Comparison of ENCODE assay signal across 1 cellular context in the genomic region with DNA sequence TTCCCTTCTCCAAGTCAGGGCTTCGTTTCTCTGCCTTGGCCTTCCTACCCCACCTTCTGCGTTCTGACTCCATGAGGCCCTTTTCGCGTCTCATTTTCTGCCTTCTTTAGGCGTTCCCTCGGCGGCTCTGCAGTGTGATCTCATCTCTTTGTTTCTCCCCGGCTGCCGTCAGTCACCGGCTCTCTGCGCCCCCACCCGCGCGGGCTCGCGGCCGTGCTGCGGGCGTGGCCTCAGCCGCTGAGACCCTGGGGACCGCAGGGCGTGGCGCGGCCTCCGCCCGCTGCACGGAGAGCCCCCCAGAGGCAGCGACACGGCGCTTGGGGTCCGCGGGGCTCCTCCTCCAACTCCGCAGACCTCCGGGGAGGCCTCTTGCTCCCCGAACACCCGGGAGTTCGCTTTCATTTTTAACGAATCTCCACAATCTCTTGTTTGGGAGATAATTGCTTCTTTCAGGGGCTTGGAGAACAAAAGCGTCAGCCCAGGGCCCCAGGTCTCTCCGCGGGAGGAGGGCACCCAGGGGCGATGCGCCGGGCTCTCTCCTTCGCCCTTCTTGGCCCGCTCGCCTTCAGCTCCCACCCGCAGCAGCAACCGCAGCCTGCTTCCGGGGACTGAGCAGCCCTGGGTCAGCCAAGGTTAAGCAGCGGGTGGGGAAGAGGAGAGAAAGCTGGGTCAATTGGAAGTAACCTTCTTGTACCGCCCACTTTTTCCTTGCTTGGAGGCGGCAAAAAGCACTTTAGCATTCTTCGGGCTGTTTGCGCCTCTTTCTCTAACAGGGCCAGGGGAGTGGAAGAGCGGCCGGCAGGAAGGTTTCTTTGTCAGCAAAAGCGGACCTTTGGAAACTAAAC.
TF ChIP-seq lines count a peak whose summit lies in the region.

No MANE protein-coding gene starts in this region.

TF ChIP-seq in HEK293, 187 proteins besides CTCF, POLR2A, EP300 and RAD21 (continued from another document):
- TF ChIP-seq ZNF830 (tag by site-specific recombination; IDR thresholded peaks at IDR 0.05; ENCODE audit: low read depth): no peak
- 0 out of 2 replicates have a peak, but pooled peaks have one; percentile 55 for TF ChIP-seq PRDM1 (tag by site-specific recombination; IDR thresholded peaks at IDR 0.05)
- peak; percentile 68 for TF ChIP-seq KLF1 (tag by site-specific recombination; IDR thresholded peaks at IDR 0.05)
- peak; percentile 62 for TF ChIP-seq ZBTB26 (tag by site-specific recombination; optimal IDR thresholded peaks at IDR 0.05)
- peak; percentile 79; the same call in 1 of the 2 replicates for TF ChIP-seq ZNF335 (tag by site-specific recombination; conservative IDR thresholded peaks at IDR 0.05)
- peak; percentile 62; the same call in 1 of the 2 replicates for TF ChIP-seq ZNF629 (tag by site-specific recombination; IDR thresholded peaks at IDR 0.05)
- peak; percentile 61 for TF ChIP-seq KLF8 (tag by site-specific recombination; IDR thresholded peaks at IDR 0.05)
- TF ChIP-seq, protein P1, sequence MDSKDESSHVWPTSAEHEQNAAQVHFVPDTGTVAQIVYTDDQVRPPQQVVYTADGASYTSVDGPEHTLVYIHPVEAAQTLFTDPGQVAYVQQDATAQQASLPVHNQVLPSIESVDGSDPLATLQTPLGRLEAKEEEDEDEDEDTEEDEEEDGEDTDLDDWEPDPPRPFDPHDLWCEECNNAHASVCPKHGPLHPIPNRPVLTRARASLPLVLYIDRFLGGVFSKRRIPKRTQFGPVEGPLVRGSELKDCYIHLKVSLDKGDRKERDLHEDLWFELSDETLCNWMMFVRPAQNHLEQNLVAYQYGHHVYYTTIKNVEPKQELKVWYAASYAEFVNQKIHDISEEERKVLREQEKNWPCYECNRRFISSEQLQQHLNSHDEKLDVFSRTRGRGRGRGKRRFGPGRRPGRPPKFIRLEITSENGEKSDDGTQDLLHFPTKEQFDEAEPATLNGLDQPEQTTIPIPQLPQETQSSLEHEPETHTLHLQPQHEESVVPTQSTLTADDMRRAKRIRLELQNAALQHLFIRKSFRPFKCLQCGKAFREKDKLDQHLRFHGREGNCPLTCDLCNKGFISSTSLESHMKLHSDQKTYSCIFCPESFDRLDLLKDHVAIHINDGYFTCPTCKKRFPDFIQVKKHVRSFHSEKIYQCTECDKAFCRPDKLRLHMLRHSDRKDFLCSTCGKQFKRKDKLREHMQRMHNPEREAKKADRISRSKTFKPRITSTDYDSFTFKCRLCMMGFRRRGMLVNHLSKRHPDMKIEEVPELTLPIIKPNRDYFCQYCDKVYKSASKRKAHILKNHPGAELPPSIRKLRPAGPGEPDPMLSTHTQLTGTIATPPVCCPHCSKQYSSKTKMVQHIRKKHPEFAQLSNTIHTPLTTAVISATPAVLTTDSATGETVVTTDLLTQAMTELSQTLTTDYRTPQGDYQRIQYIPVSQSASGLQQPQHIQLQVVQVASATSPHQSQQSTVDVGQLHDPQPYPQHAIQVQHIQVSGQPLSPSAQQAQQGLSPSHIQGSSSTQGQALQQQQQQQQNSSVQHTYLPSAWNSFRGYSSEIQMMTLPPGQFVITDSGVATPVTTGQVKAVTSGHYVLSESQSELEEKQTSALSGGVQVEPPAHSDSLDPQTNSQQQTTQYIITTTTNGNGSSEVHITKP (tag by site-specific recombination; IDR thresholded peaks at IDR 0.05): peak; percentile 47
- no peak for TF ChIP-seq BCL6B (tag by site-specific recombination; IDR thresholded peaks at IDR 0.05)
- no peak for TF ChIP-seq ZNF792 (tag by site-specific recombination; IDR thresholded peaks at IDR 0.05)
- no peak for TF ChIP-seq ZNF223 (tag by site-specific recombination; IDR thresholded peaks at IDR 0.05)
- no peak for TF ChIP-seq ZNF175 (tag by site-specific recombination; IDR thresholded peaks at IDR 0.05)
- TF ChIP-seq ZBTB8A (tag by site-specific recombination; IDR thresholded peaks at IDR 0.05): peak; percentile 90
- TF ChIP-seq ZNF2 (tag by site-specific recombination; IDR thresholded peaks at IDR 0.05): 0 out of 2 replicates have a peak, but pooled peaks have one; percentile 4
- no peak for TF ChIP-seq ZFP3 (tag by site-specific recombination; IDR thresholded peaks at IDR 0.05; ENCODE audit: low read depth)
- TF ChIP-seq ZNF501 (tag by site-specific recombination; IDR thresholded peaks at IDR 0.05): 0 out of 2 replicates have a peak, but pooled peaks have one; percentile 29
- peak; percentile 43 for TF ChIP-seq ZFHX2 (tag by site-specific recombination; conservative IDR thresholded peaks at IDR 0.05)
- 0 out of 2 replicates have a peak, but pooled peaks have one; percentile 37 for TF ChIP-seq ZNF561 (tag by site-specific recombination; IDR thresholded peaks at IDR 0.05; ENCODE audit: borderline replicate concordance)
- peak; percentile 52 for TF ChIP-seq SP2 (tag by site-specific recombination; IDR thresholded peaks at IDR 0.05)
- TF ChIP-seq ZNF169 (tag by site-specific recombination; IDR thresholded peaks at IDR 0.05): no peak
- TF ChIP-seq ZBTB20 (tag by site-specific recombination; IDR thresholded peaks at IDR 0.05): peak; percentile 71
- TF ChIP-seq ZEB2 (tag by site-specific recombination; IDR thresholded peaks at IDR 0.05): peak; percentile 36; the same call in 1 of the 2 replicates
- TF ChIP-seq ZNF311 (tag by site-specific recombination; IDR thresholded peaks at IDR 0.05; ENCODE audit: borderline replicate concordance): no peak
- TF ChIP-seq ZBTB7A (tag by site-specific recombination; IDR thresholded peaks at IDR 0.05; ENCODE audit: low read depth): 0 out of 2 replicates have a peak, but pooled peaks have one; percentile 18
- peak; percentile 49; the same call in 1 of the 2 replicates for TF ChIP-seq OSR2 (tag by site-specific recombination; IDR thresholded peaks at IDR 0.05)
- TF ChIP-seq HOXD13 (CRISPR knock-in tag; IDR thresholded peaks at IDR 0.05; ENCODE audit: borderline replicate concordance): no peak
- TF ChIP-seq ZNF362 (tag by site-specific recombination; IDR thresholded peaks at IDR 0.05): no peak
- peak; percentile 85 for TF ChIP-seq ZNF341 (tag by site-specific recombination; IDR thresholded peaks at IDR 0.05; ENCODE audit: low read depth)
- TF ChIP-seq GLIS2 (tag by site-specific recombination; IDR thresholded peaks at IDR 0.05): peak; percentile 89
- no peak for TF ChIP-seq ZNF112 (tag by site-specific recombination; IDR thresholded peaks at IDR 0.05)
- TF ChIP-seq ZNF600 (tag by site-specific recombination; IDR thresholded peaks at IDR 0.05): peak; percentile 60
- TF ChIP-seq, protein P2, sequence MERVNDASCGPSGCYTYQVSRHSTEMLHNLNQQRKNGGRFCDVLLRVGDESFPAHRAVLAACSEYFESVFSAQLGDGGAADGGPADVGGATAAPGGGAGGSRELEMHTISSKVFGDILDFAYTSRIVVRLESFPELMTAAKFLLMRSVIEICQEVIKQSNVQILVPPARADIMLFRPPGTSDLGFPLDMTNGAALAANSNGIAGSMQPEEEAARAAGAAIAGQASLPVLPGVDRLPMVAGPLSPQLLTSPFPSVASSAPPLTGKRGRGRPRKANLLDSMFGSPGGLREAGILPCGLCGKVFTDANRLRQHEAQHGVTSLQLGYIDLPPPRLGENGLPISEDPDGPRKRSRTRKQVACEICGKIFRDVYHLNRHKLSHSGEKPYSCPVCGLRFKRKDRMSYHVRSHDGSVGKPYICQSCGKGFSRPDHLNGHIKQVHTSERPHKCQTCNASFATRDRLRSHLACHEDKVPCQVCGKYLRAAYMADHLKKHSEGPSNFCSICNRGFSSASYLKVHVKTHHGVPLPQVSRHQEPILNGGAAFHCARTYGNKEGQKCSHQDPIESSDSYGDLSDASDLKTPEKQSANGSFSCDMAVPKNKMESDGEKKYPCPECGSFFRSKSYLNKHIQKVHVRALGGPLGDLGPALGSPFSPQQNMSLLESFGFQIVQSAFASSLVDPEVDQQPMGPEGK (tag by site-specific recombination; IDR thresholded peaks at IDR 0.05): no peak; the same call in none of the 2 replicates
- TF ChIP-seq ZNF610 (tag by site-specific recombination; IDR thresholded peaks at IDR 0.05; ENCODE audit: borderline replicate concordance): no peak
- peak; percentile 49 for TF ChIP-seq EGR2 (tag by site-specific recombination; IDR thresholded peaks at IDR 0.05; ENCODE audit: low read depth)
- TF ChIP-seq ZNF394 (tag by site-specific recombination; IDR thresholded peaks at IDR 0.05; ENCODE audit: borderline replicate concordance): 0 out of 2 replicates have a peak, but pooled peaks have one; percentile 14
- TF ChIP-seq PBX3 (CRISPR knock-in tag; IDR thresholded peaks at IDR 0.05): no peak
- peak; percentile 45; the same call in 1 of the 2 replicates for TF ChIP-seq SP3 (tag by site-specific recombination; IDR thresholded peaks at IDR 0.05)
- TF ChIP-seq ZSCAN16 (tag by site-specific recombination; IDR thresholded peaks at IDR 0.05): no peak
- TF ChIP-seq ZNF433 (tag by site-specific recombination; IDR thresholded peaks at IDR 0.05; ENCODE audit: low read depth): no peak
